Comparison of ENCODE assay signal across 8 cellular contexts in the genomic region with DNA sequence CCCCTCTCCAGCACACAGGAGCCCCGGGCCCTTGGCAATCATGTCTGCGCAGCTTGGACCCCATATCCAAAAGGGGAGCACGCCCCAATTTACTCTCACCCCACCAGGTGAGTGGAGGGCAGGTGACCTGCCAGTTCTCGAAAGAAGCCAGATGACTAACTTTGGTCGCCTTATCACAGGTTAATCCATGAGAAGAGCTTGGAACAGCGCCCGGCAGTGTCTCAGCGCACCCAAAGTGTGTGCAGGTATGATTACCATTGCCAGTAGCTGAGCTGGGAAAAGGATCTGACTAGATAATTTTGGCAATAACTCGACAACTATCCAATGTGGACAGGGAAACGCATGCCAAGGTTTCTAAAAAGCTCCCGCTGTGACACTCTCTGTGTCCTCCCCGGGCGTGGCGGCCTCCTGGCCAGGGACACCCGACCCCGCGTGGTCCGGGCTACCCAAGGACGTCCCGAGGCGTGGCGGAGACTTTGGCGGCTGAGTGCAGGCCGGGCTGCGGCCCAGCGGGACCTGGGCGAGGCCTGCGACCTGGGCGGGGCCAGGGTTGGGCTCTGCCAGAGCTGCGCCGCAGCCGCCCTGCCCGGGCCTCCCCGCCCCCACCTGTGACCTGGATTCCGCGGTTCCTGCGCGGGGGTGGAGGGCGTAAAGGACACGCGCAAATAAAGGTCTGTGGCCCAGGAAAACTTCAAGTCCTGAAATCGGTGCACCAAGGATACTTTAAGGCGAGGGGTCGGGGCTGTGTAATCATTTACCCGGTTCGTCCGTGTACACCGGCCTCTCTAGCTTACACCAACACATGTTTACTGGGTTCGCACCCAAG. TPM values are rescaled to one million over a fixed set of nuclear protein-coding genes. Genes with fewer than 3 reads are reported as not detected.
A peak's percentile ranks its signal among the peaks of the same experiment; 100 is the strongest.
DNase-seq lines count a peak whose midpoint lies in the region; ATAC-seq and TF ChIP-seq lines count a peak whose summit lies in the region.

No MANE protein-coding gene starts in this region.

- H3K27ac ChIP-seq in mucosa of rectum (ENCODE audit: low read depth in 2 of 2, low read length in 2 of 2), result peak overlapping the region; percentile 76 to 79

- H3K9me3 Mint-ChIP-seq in Caco-2 (ENCODE audit: unreplicated experiment) (no peaks in the 10 kb centered on the region), type B pancreatic cell (peaks cover 4% of the 10 kb centered on the region)

- H3K4me3 Mint-ChIP-seq in Caco-2 (ENCODE audit: unreplicated experiment) (peak overlapping the region; percentile 74), type B pancreatic cell (peak overlapping the region; percentile 87)

- TF ChIP-seq CTCF in Caco-2 (IDR thresholded peaks at IDR 0.05; ENCODE audit: insufficient read depth in 1 of 2, low read depth in 1 of 2, low read length in 1 of 2, severe bottlenecking in 1 of 2, unreplicated experiment in 1 of 2) (no peak), type B pancreatic cell (conservative IDR thresholded peaks at IDR 0.05) (no peak)

- H3K27ac Mint-ChIP-seq in Caco-2 (ENCODE audit: unreplicated experiment) (no peak overlapping the region), type B pancreatic cell (peak overlapping the region; percentile 68)

- H3K27me3 Mint-ChIP-seq in Caco-2 (ENCODE audit: insufficient read depth, unreplicated experiment) (no peaks in the 10 kb centered on the region), type B pancreatic cell (peaks cover 19% of the 10 kb centered on the region)

- TF ChIP-seq POLR2A in erythroblast (IDR thresholded peaks at IDR 0.05; ENCODE audit: low read length), result peak; percentile 32

- no peaks in the 10 kb centered on the region for H3K4me1 ChIP-seq in Caco-2
- H3K4me1 ChIP-seq in mucosa of rectum (ENCODE audit: control insufficient read depth in 2 of 2, insufficient read depth in 2 of 2, low read length in 2 of 2), result peaks cover 7 to 8% of the 10 kb centered on the region in 2 donors

- H3K9me3 ChIP-seq in Caco-2 (no peaks in the 10 kb centered on the region), mucosa of rectum (ENCODE audit: control insufficient read depth in 2 of 2, low read length in 2 of 2) (no peaks in the 10 kb centered on the region)

- CTCF ChIA-PET in Caco-2 (lab: Charles Lee), result no interaction called here

- H3K4me1 Mint-ChIP-seq in Caco-2 (ENCODE audit: low read depth, unreplicated experiment) (no peaks in the 10 kb centered on the region), type B pancreatic cell (ENCODE audit: unreplicated experiment) (no peaks in the 10 kb centered on the region)

- intact Hi-C loops in Caco-2 (cut with micrococcal nuclease; ENCODE audit: unreplicated experiment), result no loop called here

- H3K9ac ChIP-seq in mucosa of rectum (ENCODE audit: low read depth in 1 of 2, low read length in 2 of 2), result peak overlapping the region; percentile 75 to 79

- POLR2A ChIA-PET in Caco-2 (lab: Charles Lee), result interaction anchor here (1.0 kb wide), 1 partner anchor 14 kb away, joined by 4 read pairs; a partner anchor contains a TSS

- H3K36me3 ChIP-seq in Caco-2 (ENCODE audit: control insufficient read depth, insufficient read depth, low read length) (no peaks in the 10 kb centered on the region), mucosa of rectum (ENCODE audit: control insufficient read depth in 2 of 2, insufficient read depth in 2 of 2, low read length in 2 of 2) (no peaks in the 10 kb centered on the region)

- H3K4me3 ChIP-seq in Caco-2 (ENCODE audit: low read depth, low read length) (peak overlapping the region; percentile 40), mucosa of rectum (ENCODE audit: low read length in 2 of 2) (peak overlapping the region; percentile 79 to 83)

- H3K27me3 ChIP-seq in Caco-2 (replicated peaks; ENCODE audit: control insufficient read depth, insufficient read depth, low read length) (no peaks in the 10 kb centered on the region), mucosa of rectum (ENCODE audit: control insufficient read depth in 2 of 2, insufficient read depth in 2 of 2, low read length in 2 of 2) (no peaks in the 10 kb centered on the region)

- DNase-seq in Caco-2 (peak; percentile 63 to 69), erythroblast (lab: John Stamatoyannopoulos, UW) (peak; percentile 71 to 79), type B pancreatic cell (ENCODE audit: extremely low spot score, unreplicated experiment) (no peak), GOT3 (lab: John Stamatoyannopoulos, UW) (no peak)
- peak; percentile 21 for DNase-seq in activated CD4-positive, alpha-beta T cell treated with anti-CD3 and anti-CD28 coated beads, Interleukin-2, amount 50 U/mL, for 1 hour

- BruUV-seq in Caco-2 (replicated peaks; lab: Mats Ljungman, UMichigan), result no TSS peak

- peak; percentile 62 for ATAC-seq in HG02678 (IDR thresholded peaks at IDR 0.05; ENCODE audit: unreplicated experiment)
- no peak for ATAC-seq in HG02938 (IDR thresholded peaks at IDR 0.05; ENCODE audit: unreplicated experiment)

- H3K36me3 Mint-ChIP-seq in Caco-2 (ENCODE audit: insufficient read depth, unreplicated experiment) (peaks cover 6% of the 10 kb centered on the region), type B pancreatic cell (no peaks in the 10 kb centered on the region)

RNA-seq across cellular contexts. Expression of a gene that starts 13.7 kb away (rescaled TPM):
- total RNA-seq in Caco-2 (2022) (48.4 and 49.2 TPM in 2 replicates), type B pancreatic cell (ENCODE audit: low replicate concordance) (41.3 and 42.4 TPM in 2 replicates)

Comparison
In these comparisons a context has a peak if more than half of its experiments do, and no peak if none do; other contexts are left out.
1. DNase-seq: peak in Caco-2 (2 of 2), activated CD4-positive, alpha-beta T cell treated with anti-CD3 and anti-CD28 coated beads, Interleukin-2, amount 50 U/mL, for 1 hour (single experiment) and erythroblast (2 of 2); none in type B pancreatic cell (single experiment) and GOT3 (single experiment).